In genomic region chrX:12790878-12791252, GRCh38 we compare ENCODE assay signal across 8 cellular contexts. TPM values are rescaled to one million over a fixed set of nuclear protein-coding genes. Genes with fewer than 3 reads are reported as not detected.
A peak's percentile ranks its signal among the peaks of the same experiment; 100 is the strongest.
DNase-seq lines count a peak whose midpoint lies in the region; ATAC-seq and TF ChIP-seq lines count a peak whose summit lies in the region.

No MANE protein-coding gene starts in this region.

- peak overlapping the region; percentile 9 to 41 for H3K27ac ChIP-seq in tibial artery

- CTCF ChIA-PET in HEK293T (lab: Yijun Ruan, JAX) = interaction anchor here (1.1 to 1.3 kb wide), 2 partner anchors 19 to 21 kb away, joined by 4 to 8 read pairs; no protein-coding TSS in a partner anchor

- no peak for TF ChIP-seq CTCF in kidney epithelial cell (IDR thresholded peaks at IDR 0.05; ENCODE audit: insufficient read depth, low read length, poor library complexity, severe bottlenecking)
- no peak for TF ChIP-seq CTCF in tibial artery (IDR thresholded peaks at IDR 0.05)

- H3K36me3 ChIP-seq in kidney epithelial cell (ENCODE audit: control insufficient read depth, insufficient read depth, low read length) (no peaks in the 10 kb centered on the region), tibial artery (no peaks in the 10 kb centered on the region)

- POLR2A ChIA-PET in HEK293T (lab: Yijun Ruan, JAX) = interaction anchor here (0.6 to 0.8 kb wide), 4 partner anchors 10 to 620 kb away, joined by 3 to 4 read pairs (median 3); no protein-coding TSS in a partner anchor

- H3K9me3 Mint-ChIP-seq in activated naive CD4-positive, alpha-beta T cell treated with anti-CD3 and anti-CD28 coated beads, Interleukin-2, amount 50 U/mL, for 24 hours = no peaks in the 10 kb centered on the region

- peaks cover 32% of the 10 kb centered on the region for H3K4me1 Mint-ChIP-seq in activated naive CD4-positive, alpha-beta T cell treated with anti-CD3 and anti-CD28 coated beads, Interleukin-2, amount 50 U/mL, for 24 hours

- no peaks in the 10 kb centered on the region for H3K27me3 ChIP-seq in kidney epithelial cell (ENCODE audit: control insufficient read depth, insufficient read depth, low read length)
- no peaks in the 10 kb centered on the region for H3K27me3 ChIP-seq in tibial artery

- peak; percentile 15 for ATAC-seq in HG03108 (IDR thresholded peaks at IDR 0.05; ENCODE audit: unreplicated experiment)

- no peaks in the 10 kb centered on the region for H3K27me3 Mint-ChIP-seq in activated naive CD4-positive, alpha-beta T cell treated with anti-CD3 and anti-CD28 coated beads, Interleukin-2, amount 50 U/mL, for 24 hours

- H3K9me3 ChIP-seq in tibial artery = peaks cover 0 to 5% (median 0%) of the 10 kb centered on the region in 3 donors

- H3K4me3 Mint-ChIP-seq in activated naive CD4-positive, alpha-beta T cell treated with anti-CD3 and anti-CD28 coated beads, Interleukin-2, amount 50 U/mL, for 24 hours = peak overlapping the region; percentile 86

- intact Hi-C loops in tibial artery (cut with DNase I; ENCODE audit: low total_unique reads) = loop anchor here (10.0 kb wide), 1 partner anchor 1114 kb away; no protein-coding TSS in a partner anchor

- peaks cover 6% of the 10 kb centered on the region for H3K36me3 Mint-ChIP-seq in activated naive CD4-positive, alpha-beta T cell treated with anti-CD3 and anti-CD28 coated beads, Interleukin-2, amount 50 U/mL, for 24 hours

- peak overlapping the region; percentile 55 for H3K27ac Mint-ChIP-seq in activated naive CD4-positive, alpha-beta T cell treated with anti-CD3 and anti-CD28 coated beads, Interleukin-2, amount 50 U/mL, for 24 hours

- peaks cover 0 to 2% (median 0%) of the 10 kb centered on the region in 4 donors for H3K4me1 ChIP-seq in tibial artery

- H3K4me3 ChIP-seq in kidney epithelial cell (ENCODE audit: low read depth, low read length) = peak overlapping the region; percentile 71
- H3K4me3 ChIP-seq in tibial artery = peak overlapping the region; percentile 61 to 75

- DNase-seq in NCI-H1105 treated with DMSO at 0.1 percent for 48 hours (lab: John Stamatoyannopoulos, UW) (peak; percentile 39), NCI-H1105 (lab: John Stamatoyannopoulos, UW) (no peak), kidney epithelial cell (ENCODE audit: low read depth) (no peak), tibial artery (no peak), cerebellar cortex (ENCODE audit: low spot score) (no peak), HEK293T (ENCODE audit: extremely low spot score) (no peak)

TF ChIP-seq in HEK293T, 16 proteins besides CTCF, POLR2A, EP300 and RAD21:
- TF ChIP-seq SUZ12 (IDR thresholded peaks at IDR 0.05) (no peak), ARNT (IDR thresholded peaks at IDR 0.05) (no peak), TARDBP (IDR thresholded peaks at IDR 0.05) (no peak), HDGF (IDR thresholded peaks at IDR 0.05; ENCODE audit: borderline replicate concordance) (no peak), FOXA1 (IDR thresholded peaks at IDR 0.05) (no peak), CTBP1 (IDR thresholded peaks at IDR 0.05; ENCODE audit: borderline replicate concordance) (no peak), ELF4 (IDR thresholded peaks at IDR 0.05) (no peak), FOXK2 (IDR thresholded peaks at IDR 0.05) (no peak), LEF1 (IDR thresholded peaks at IDR 0.05; ENCODE audit: borderline replicate concordance) (no peak), FOXM1 (IDR thresholded peaks at IDR 0.05; ENCODE audit: borderline replicate concordance) (no peak), ZNF384 (IDR thresholded peaks at IDR 0.05) (no peak), PKNOX1 (IDR thresholded peaks at IDR 0.05) (no peak), NFRKB (IDR thresholded peaks at IDR 0.05) (no peak), L3MBTL2 (conservative IDR thresholded peaks at IDR 0.05) (no peak)

RNA-seq across cellular contexts. Expression of gene PRPS2, which starts 0.3 kb away (rescaled TPM):
- 24.3 and 25.4 TPM in 2 replicates for total RNA-seq in kidney epithelial cell
